26 cellular contexts compared by ENCODE assay signal in genomic region chr1:92404661-92405060, GRCh38.
DNase-seq lines count a peak whose midpoint lies in the region; ATAC-seq and TF ChIP-seq lines count a peak whose summit lies in the region.
"Had no signal": no experiment of that assay in that cellular context is flagged by ENCODE, and none has a peak within 500 bp of the region (broad histone marks: within the 10 kb centered on the region; RNA-seq: fewer than 3 reads in every experiment).

No MANE protein-coding gene starts in this region.

- no peak for TF ChIP-seq CTCF in fibroblast of the aortic adventitia (IDR thresholded peaks at IDR 0.05; ENCODE audit: insufficient read depth, low read length)
- no peak for TF ChIP-seq CTCF in GM20000 (IDR thresholded peaks at IDR 0.05; ENCODE audit: extremely low read depth, missing control alignments)

- peak; percentile 1 for DNase-seq in A172 (ENCODE audit: low spot score)
- peak; percentile 47 for DNase-seq in HS-27A (ENCODE audit: low read depth)
- peak; percentile 35 for DNase-seq in RPMI7951 (ENCODE audit: low read depth)
- peak; percentile 9 for DNase-seq in fibroblast of the aortic adventitia (ENCODE audit: low read depth)
- DNase-seq in Right ventricle myocardium inferior (ENCODE audit: missing footprints): no peak
- DNase-seq in GM20000 (ENCODE audit: low spot score): no peak
- DNase-seq in SHP77 treated with DMSO at 0.1 percent for 48 hours (lab: John Stamatoyannopoulos, UW): no peak
- DNase-seq: activated naive CD4-positive, alpha-beta T cell treated with anti-CD3 and anti-CD28 coated beads for 36 hours; BE2C; caudate nucleus; COR-L47; dorsolateral prefrontal cortex; heart right ventricle; naive thymus-derived CD8-positive, alpha-beta T cell; NCI-H1694; NCI-H2171; NCI-H526; occipital lobe; stimulated activated CD4-positive, alpha-beta T cell treated with anti-CD3 and anti-CD28 coated beads, Interleukin-2, amount 100 ng/mL, for 48 hours; stimulated activated naive B cell treated with anti-CD40 and anti-IgM and Interleukin-4, amounts not matched to agents 10 μg/mL and 1 μg/mL and 100 μg/mL, for 72 hours; testis; uterus had no signal

- H3K4me3 ChIP-seq in fibroblast of the aortic adventitia (ENCODE audit: low read depth, low read length): no peak overlapping the region
- H3K4me3 ChIP-seq: A549, dorsolateral prefrontal cortex, heart right ventricle, testis, uterus had no signal

- ATAC-seq in Right ventricle myocardium inferior (no peak), HG03571 (IDR thresholded peaks at IDR 0.05; ENCODE audit: unreplicated experiment) (no peak)
- ATAC-seq: A549; heart right ventricle; left lobe of liver; naive thymus-derived CD8-positive, alpha-beta T cell; stimulated activated naive B cell treated with anti-CD40 and anti-IgM and Interleukin-4, amounts not matched to agents 10 μg/mL and 1 μg/mL and 100 μg/mL, for 72 hours; WTC11 had no signal

- intact Hi-C loops in Right ventricle myocardium inferior (cut with DNase I): no loop called here

Comparison
In these comparisons a context has a peak if more than half of its experiments do, and no peak if none do; other contexts are left out.
1. DNase-seq: peak in A172 (single experiment), HS-27A (single experiment), RPMI7951 (single experiment) and fibroblast of the aortic adventitia (single experiment); none in Right ventricle myocardium inferior (single experiment), GM20000 (single experiment) and SHP77 treated with DMSO at 0.1 percent for 48 hours (single experiment).